1 cellular context compared by ENCODE assay signal in the genomic region with DNA sequence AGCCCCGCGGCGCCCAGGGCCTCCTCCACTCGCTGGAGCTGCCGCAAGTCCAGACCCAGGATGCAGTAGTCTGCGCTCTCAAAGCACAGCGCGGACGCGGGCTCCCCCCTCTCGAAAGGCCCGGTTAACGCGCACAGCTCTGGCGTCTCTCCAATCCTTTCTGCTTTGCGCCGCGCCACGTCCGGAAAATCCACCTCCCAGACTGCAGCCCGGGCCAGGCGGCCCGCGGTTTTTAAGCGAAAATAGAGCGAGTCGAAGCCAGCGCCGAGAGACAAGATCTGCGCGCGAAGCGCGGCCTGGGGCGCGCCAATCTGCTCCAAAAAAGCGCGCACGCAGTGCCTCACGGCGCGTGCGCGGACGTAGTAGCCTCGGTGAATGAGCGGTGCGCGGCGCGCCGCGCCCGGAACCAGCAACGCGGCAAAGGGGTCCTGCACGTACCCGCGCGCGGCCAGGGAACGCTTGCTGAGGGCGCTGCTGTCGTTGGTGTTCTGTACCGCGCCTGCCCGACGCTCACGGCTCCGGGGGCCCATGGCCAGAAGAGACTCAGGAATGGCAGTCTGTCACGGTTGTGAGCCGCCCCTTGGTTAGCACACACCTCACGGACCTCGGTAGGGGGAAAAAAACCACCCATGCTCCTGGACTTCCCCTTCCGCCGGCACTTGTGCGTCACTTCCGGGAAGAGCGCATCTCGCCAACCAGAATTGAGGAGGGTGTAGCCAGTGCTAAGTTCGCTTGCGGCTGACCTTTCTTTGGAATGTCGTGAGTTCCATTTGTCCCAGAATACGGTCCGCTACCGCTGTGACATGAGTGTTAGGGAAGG.
TF ChIP-seq lines count a peak whose summit lies in the region.

A gene with protein sequence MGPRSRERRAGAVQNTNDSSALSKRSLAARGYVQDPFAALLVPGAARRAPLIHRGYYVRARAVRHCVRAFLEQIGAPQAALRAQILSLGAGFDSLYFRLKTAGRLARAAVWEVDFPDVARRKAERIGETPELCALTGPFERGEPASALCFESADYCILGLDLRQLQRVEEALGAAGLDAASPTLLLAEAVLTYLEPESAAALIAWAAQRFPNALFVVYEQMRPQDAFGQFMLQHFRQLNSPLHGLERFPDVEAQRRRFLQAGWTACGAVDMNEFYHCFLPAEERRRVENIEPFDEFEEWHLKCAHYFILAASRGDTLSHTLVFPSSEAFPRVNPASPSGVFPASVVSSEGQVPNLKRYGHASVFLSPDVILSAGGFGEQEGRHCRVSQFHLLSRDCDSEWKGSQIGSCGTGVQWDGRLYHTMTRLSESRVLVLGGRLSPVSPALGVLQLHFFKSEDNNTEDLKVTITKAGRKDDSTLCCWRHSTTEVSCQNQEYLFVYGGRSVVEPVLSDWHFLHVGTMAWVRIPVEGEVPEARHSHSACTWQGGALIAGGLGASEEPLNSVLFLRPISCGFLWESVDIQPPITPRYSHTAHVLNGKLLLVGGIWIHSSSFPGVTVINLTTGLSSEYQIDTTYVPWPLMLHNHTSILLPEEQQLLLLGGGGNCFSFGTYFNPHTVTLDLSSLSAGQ (minus strand): TSS at position 614 of the 820 bp plus-strand sequence. CDS start 84 bp downstream, at position 530.

TF ChIP-seq in HEK293, 187 proteins besides CTCF, POLR2A, EP300 and RAD21 (continued from another document):
- no peak for TF ChIP-seq HIC1 (tag by site-specific recombination; IDR thresholded peaks at IDR 0.05)
- TF ChIP-seq ZNF555 (tag by site-specific recombination; conservative IDR thresholded peaks at IDR 0.05) = no peak
- peak; percentile 35; the same call in 1 of the 2 replicates for TF ChIP-seq KLF16 (tag by site-specific recombination; IDR thresholded peaks at IDR 0.05)
- TF ChIP-seq, protein P1, sequence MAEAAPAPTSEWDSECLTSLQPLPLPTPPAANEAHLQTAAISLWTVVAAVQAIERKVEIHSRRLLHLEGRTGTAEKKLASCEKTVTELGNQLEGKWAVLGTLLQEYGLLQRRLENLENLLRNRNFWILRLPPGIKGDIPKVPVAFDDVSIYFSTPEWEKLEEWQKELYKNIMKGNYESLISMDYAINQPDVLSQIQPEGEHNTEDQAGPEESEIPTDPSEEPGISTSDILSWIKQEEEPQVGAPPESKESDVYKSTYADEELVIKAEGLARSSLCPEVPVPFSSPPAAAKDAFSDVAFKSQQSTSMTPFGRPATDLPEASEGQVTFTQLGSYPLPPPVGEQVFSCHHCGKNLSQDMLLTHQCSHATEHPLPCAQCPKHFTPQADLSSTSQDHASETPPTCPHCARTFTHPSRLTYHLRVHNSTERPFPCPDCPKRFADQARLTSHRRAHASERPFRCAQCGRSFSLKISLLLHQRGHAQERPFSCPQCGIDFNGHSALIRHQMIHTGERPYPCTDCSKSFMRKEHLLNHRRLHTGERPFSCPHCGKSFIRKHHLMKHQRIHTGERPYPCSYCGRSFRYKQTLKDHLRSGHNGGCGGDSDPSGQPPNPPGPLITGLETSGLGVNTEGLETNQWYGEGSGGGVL (tag by site-specific recombination; IDR thresholded peaks at IDR 0.05) = no peak
- no peak for TF ChIP-seq AEBP2 (tag by site-specific recombination; IDR thresholded peaks at IDR 0.05; ENCODE audit: borderline replicate concordance)
- no peak for TF ChIP-seq ZNF416 (tag by site-specific recombination; IDR thresholded peaks at IDR 0.05)
- no peak for TF ChIP-seq ZNF10 (tag by site-specific recombination; IDR thresholded peaks at IDR 0.05)
- TF ChIP-seq ZNF664 (tag by site-specific recombination; IDR thresholded peaks at IDR 0.05) = no peak
- no peak for TF ChIP-seq ZNF544 (tag by site-specific recombination; IDR thresholded peaks at IDR 0.05)
- TF ChIP-seq ZNF174 (tag by site-specific recombination; IDR thresholded peaks at IDR 0.05) = no peak
- TF ChIP-seq, protein P2, sequence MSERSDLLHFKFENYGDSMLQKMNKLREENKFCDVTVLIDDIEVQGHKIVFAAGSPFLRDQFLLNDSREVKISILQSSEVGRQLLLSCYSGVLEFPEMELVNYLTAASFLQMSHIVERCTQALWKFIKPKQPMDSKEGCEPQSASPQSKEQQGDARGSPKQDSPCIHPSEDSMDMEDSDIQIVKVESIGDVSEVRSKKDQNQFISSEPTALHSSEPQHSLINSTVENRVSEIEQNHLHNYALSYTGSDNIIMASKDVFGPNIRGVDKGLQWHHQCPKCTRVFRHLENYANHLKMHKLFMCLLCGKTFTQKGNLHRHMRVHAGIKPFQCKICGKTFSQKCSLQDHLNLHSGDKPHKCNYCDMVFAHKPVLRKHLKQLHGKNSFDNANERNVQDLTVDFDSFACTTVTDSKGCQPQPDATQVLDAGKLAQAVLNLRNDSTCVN (tag by site-specific recombination; optimal IDR thresholded peaks at IDR 0.05) = peak; percentile 98
- TF ChIP-seq, protein P3, sequence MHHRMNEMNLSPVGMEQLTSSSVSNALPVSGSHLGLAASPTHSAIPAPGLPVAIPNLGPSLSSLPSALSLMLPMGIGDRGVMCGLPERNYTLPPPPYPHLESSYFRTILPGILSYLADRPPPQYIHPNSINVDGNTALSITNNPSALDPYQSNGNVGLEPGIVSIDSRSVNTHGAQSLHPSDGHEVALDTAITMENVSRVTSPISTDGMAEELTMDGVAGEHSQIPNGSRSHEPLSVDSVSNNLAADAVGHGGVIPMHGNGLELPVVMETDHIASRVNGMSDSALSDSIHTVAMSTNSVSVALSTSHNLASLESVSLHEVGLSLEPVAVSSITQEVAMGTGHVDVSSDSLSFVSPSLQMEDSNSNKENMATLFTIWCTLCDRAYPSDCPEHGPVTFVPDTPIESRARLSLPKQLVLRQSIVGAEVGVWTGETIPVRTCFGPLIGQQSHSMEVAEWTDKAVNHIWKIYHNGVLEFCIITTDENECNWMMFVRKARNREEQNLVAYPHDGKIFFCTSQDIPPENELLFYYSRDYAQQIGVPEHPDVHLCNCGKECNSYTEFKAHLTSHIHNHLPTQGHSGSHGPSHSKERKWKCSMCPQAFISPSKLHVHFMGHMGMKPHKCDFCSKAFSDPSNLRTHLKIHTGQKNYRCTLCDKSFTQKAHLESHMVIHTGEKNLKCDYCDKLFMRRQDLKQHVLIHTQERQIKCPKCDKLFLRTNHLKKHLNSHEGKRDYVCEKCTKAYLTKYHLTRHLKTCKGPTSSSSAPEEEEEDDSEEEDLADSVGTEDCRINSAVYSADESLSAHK (tag by site-specific recombination; IDR thresholded peaks at IDR 0.05) = no peak
- TF ChIP-seq ZSCAN16 (tag by site-specific recombination; IDR thresholded peaks at IDR 0.05) = no peak
- TF ChIP-seq BCL11B (tag by site-specific recombination; IDR thresholded peaks at IDR 0.05; ENCODE audit: low read depth) = no peak
- TF ChIP-seq ZSCAN30 (tag by site-specific recombination; IDR thresholded peaks at IDR 0.05) = no peak
